ENCODE assay signal across 22 cellular contexts in genomic region chr3:172171396-172172075, GRCh38.
A peak's percentile ranks its signal among the peaks of the same experiment; 100 is the strongest.
DNase-seq lines count a peak whose midpoint lies in the region; ATAC-seq and TF ChIP-seq lines count a peak whose summit lies in the region.
"Had no signal": no experiment of that assay in that cellular context is flagged by ENCODE, and none has a peak within 500 bp of the region (broad histone marks: within the 10 kb centered on the region; RNA-seq: fewer than 3 reads in every experiment).

No MANE protein-coding gene starts in this region.

- POLR2A ChIA-PET in PC-9 (lab: Charles Lee; ENCODE audit: unreplicated experiment) (no interaction called here), RWPE1 (lab: Yijun Ruan, JAX; ENCODE audit: low non-redundant PET) (no interaction called here)

- peaks cover 42% of the 10 kb centered on the region for H3K4me1 Mint-ChIP-seq in activated naive CD4-positive, alpha-beta T cell treated with anti-CD3 and anti-CD28 coated beads, Interleukin-2, amount 50 U/mL, for 24 hours

- TF ChIP-seq CTCF in PC-9 (conservative IDR thresholded peaks at IDR 0.05): no peak
- no peak for TF ChIP-seq CTCF in RWPE1 (conservative IDR thresholded peaks at IDR 0.05; ENCODE audit: low read depth)

- peaks cover 96% of the 10 kb centered on the region for H3K79me2 ChIP-seq in PC-9 (ENCODE audit: low read depth)

- peaks cover 43% of the 10 kb centered on the region for H3K36me3 ChIP-seq in PC-9 (ENCODE audit: low read depth)
- H3K36me3 ChIP-seq in iPS-18a (ENCODE audit: control insufficient read depth, low read depth, low read length): no peaks in the 10 kb centered on the region
- no peaks in the 10 kb centered on the region for H3K36me3 ChIP-seq in subcutaneous abdominal adipose tissue (ENCODE audit: control insufficient read depth in 5 of 5, insufficient read depth in 5 of 5, low read length in 5 of 5)
- H3K36me3 ChIP-seq: esophagus squamous epithelium had no signal

- peak overlapping the region; percentile 17 for H3K9ac ChIP-seq in iPS-18a (ENCODE audit: low read length)
- no peak overlapping the region for H3K9ac ChIP-seq in subcutaneous abdominal adipose tissue (ENCODE audit: low read length in 5 of 5)

- no peaks in the 10 kb centered on the region for H3K9me2 ChIP-seq in PC-9 (ENCODE audit: insufficient read depth)

- no peak for ATAC-seq in activated naive CD4-positive, alpha-beta T cell treated with anti-CD3 and anti-CD28 coated beads, Interleukin-2, amount 50 U/mL, for 72 hours
- ATAC-seq: body of pancreas, SK-N-SH treated with all-trans-retinoic acid at 6 μM for 48 hours had no signal

- CTCF ChIA-PET in PC-9 (lab: Charles Lee): interaction anchor here (0.6 kb wide), 1 partner anchor 11 kb away, joined by 7 read pairs; no protein-coding TSS in a partner anchor
- CTCF ChIA-PET in RWPE1 (lab: Yijun Ruan, JAX): no interaction called here

- no peak overlapping the region for H3K4me2 ChIP-seq in PC-9

- H3K9me3 Mint-ChIP-seq in activated naive CD4-positive, alpha-beta T cell treated with anti-CD3 and anti-CD28 coated beads, Interleukin-2, amount 50 U/mL, for 24 hours: no peaks in the 10 kb centered on the region
- no peaks in the 10 kb centered on the region for H3K9me3 Mint-ChIP-seq in activated naive CD4-positive, alpha-beta T cell treated with anti-CD3 and anti-CD28 coated beads, Interleukin-2, amount 50 U/mL, for 72 hours

- peak overlapping the region; percentile 51 for H3K27ac Mint-ChIP-seq in activated naive CD4-positive, alpha-beta T cell treated with anti-CD3 and anti-CD28 coated beads, Interleukin-2, amount 50 U/mL, for 24 hours
- H3K27ac Mint-ChIP-seq in activated naive CD4-positive, alpha-beta T cell treated with anti-CD3 and anti-CD28 coated beads, Interleukin-2, amount 50 U/mL, for 72 hours: no peak overlapping the region

- no peaks in the 10 kb centered on the region for H3K9me3 ChIP-seq in PC-9 (ENCODE audit: insufficient read depth, low read depth)
- H3K9me3 ChIP-seq in iPS-18a (ENCODE audit: control insufficient read depth, low read depth, low read length): no peaks in the 10 kb centered on the region
- no peaks in the 10 kb centered on the region for H3K9me3 ChIP-seq in subcutaneous abdominal adipose tissue (ENCODE audit: control insufficient read depth in 5 of 5, low read length in 5 of 5)
- H3K9me3 ChIP-seq: body of pancreas, esophagus squamous epithelium had no signal

- H3K27me3 ChIP-seq in PC-9 (ENCODE audit: insufficient read depth, low read depth) (no peaks in the 10 kb centered on the region), iPS-18a (ENCODE audit: control insufficient read depth, insufficient read depth, low read length) (no peaks in the 10 kb centered on the region), subcutaneous abdominal adipose tissue (ENCODE audit: control insufficient read depth in 5 of 5, insufficient read depth in 4 of 5, low read length in 5 of 5) (no peaks in the 10 kb centered on the region)
- H3K27me3 ChIP-seq: body of pancreas, esophagus squamous epithelium had no signal

- no TSS peak for BruUV-seq in PC-9 (replicated peaks; lab: Mats Ljungman, UMichigan)

- intact Hi-C loops in PC-9 (cut with micrococcal nuclease; ENCODE audit: unreplicated experiment): no loop called here

- peaks cover 33% of the 10 kb centered on the region for H4K20me1 ChIP-seq in PC-9 (ENCODE audit: insufficient read depth)

- H3K27me3 Mint-ChIP-seq in activated naive CD4-positive, alpha-beta T cell treated with anti-CD3 and anti-CD28 coated beads, Interleukin-2, amount 50 U/mL, for 24 hours: no peaks in the 10 kb centered on the region
- H3K27me3 Mint-ChIP-seq: CD4-positive, CD25-positive, alpha-beta regulatory T cell had no signal

- no peak for DNase-seq in activated naive CD4-positive, alpha-beta T cell treated with anti-CD3 and anti-CD28 coated beads, Interleukin-2, amount 50 U/mL, for 72 hours (ENCODE audit: low spot score in 2 of 2)
- no peak for DNase-seq in PC-9
- no peak for DNase-seq in ureter (ENCODE audit: low spot score)
- DNase-seq in NCI-H187 treated with DMSO at 0.1 percent for 48 hours (lab: John Stamatoyannopoulos, UW): no peak
- DNase-seq in RWPE1 (ENCODE audit: low spot score): no peak
- DNase-seq: 8988T; activated CD4-positive, alpha-beta T cell treated with anti-CD3 and anti-CD28 coated beads for 4 hours; activated CD8-positive, alpha-beta memory T cell treated with anti-CD3 and anti-CD28 coated beads, Interleukin-2, amount 50 U/mL, for 48 hours; activated naive CD4-positive, alpha-beta T cell; body of pancreas; CD4-positive, CD25-positive, alpha-beta regulatory T cell; DND-41; esophagus squamous epithelium; MV-4-11; NCI-H2081 treated with DMSO at 0.1 percent for 48 hours; NCI-H526; OCI-M1; stimulated activated naive CD4-positive, alpha-beta T cell had no signal

- peaks cover 3% of the 10 kb centered on the region for H3K36me3 Mint-ChIP-seq in activated naive CD4-positive, alpha-beta T cell treated with anti-CD3 and anti-CD28 coated beads, Interleukin-2, amount 50 U/mL, for 24 hours
- H3K36me3 Mint-ChIP-seq in activated naive CD4-positive, alpha-beta T cell treated with anti-CD3 and anti-CD28 coated beads, Interleukin-2, amount 50 U/mL, for 72 hours: no peaks in the 10 kb centered on the region

- H3K27ac ChIP-seq in PC-9 (peak overlapping the region; percentile 9; the same call in 1 of the 2 replicates), iPS-18a (ENCODE audit: low read length) (no peak overlapping the region), subcutaneous abdominal adipose tissue (ENCODE audit: low read depth, low read length) (peak overlapping the region; percentile 15), RWPE1 (no peak overlapping the region)
- H3K27ac ChIP-seq: body of pancreas, esophagus squamous epithelium had no signal

- H3K4me3 Mint-ChIP-seq in activated naive CD4-positive, alpha-beta T cell treated with anti-CD3 and anti-CD28 coated beads, Interleukin-2, amount 50 U/mL, for 24 hours: no peak overlapping the region
- H3K4me3 Mint-ChIP-seq: CD4-positive, CD25-positive, alpha-beta regulatory T cell had no signal

- H3K4me1 ChIP-seq in PC-9 (replicated peaks; ENCODE audit: insufficient read depth) (peaks cover 77% of the 10 kb centered on the region), iPS-18a (ENCODE audit: control insufficient read depth, low read depth, low read length) (peaks cover 56% of the 10 kb centered on the region), subcutaneous abdominal adipose tissue (ENCODE audit: control insufficient read depth in 5 of 5, insufficient read depth in 5 of 5, low read length in 5 of 5) (peaks cover 6 to 57% (median 55%) of the 10 kb centered on the region in 5 donors)

- H3F3A ChIP-seq in PC-9 (ENCODE audit: insufficient read depth, low read depth): peaks cover 78% of the 10 kb centered on the region

- no peak overlapping the region for H2AFZ ChIP-seq in PC-9

- no peak overlapping the region for H3K4me3 ChIP-seq in PC-9
- H3K4me3 ChIP-seq in iPS-18a (ENCODE audit: low read length): no peak overlapping the region
- H3K4me3 ChIP-seq in subcutaneous abdominal adipose tissue (ENCODE audit: low read depth in 1 of 5, low read length in 5 of 5): no peak overlapping the region
- H3K4me3 ChIP-seq: body of pancreas, esophagus squamous epithelium had no signal

Comparison
In these comparisons a context has a peak if more than half of its experiments do, and no peak if none do; other contexts are left out.
1. H3K27ac ChIP-seq: peak in PC-9 (single experiment) and subcutaneous abdominal adipose tissue (single experiment); none in iPS-18a (single experiment) and RWPE1 (single experiment).